Comparison of ENCODE assay signal across 16 cellular contexts in genomic region chr5:136039202-136039601, GRCh38. TPM values are rescaled to one million over a fixed set of nuclear protein-coding genes. Genes with fewer than 3 reads are reported as not detected.
"Had no signal": no experiment of that assay in that cellular context is flagged by ENCODE, and none has a peak within 500 bp of the region (broad histone marks: within the 10 kb centered on the region; RNA-seq: fewer than 3 reads in every experiment).

No MANE protein-coding gene starts in this region.

- FAIRE-seq: colon had no signal

- H3K27me3 ChIP-seq: cardiac muscle cell, transverse colon had no signal

- H3K36me3 ChIP-seq: cardiac muscle cell, esophagus squamous epithelium, transverse colon had no signal

- ATAC-seq: activated T-cell treated with anti-CD3 and anti-CD28 coated beads, Interleukin-2, amount 50 U/mL, for 72 hours; natural killer cell treated with Interleukin-12 subunit alpha and Interleukin-12 subunit beta and Interleukin-15 and Interleukin-18, amount 100 ng/mL, for 72 hours had no signal

- H3K4me3 ChIP-seq: cardiac muscle cell, esophagus squamous epithelium, transverse colon had no signal

- H3K27ac ChIP-seq: cardiac muscle cell, esophagus squamous epithelium, transverse colon had no signal

- H3K9me3 ChIP-seq: transverse colon had no signal

- DNase-seq: activated CD4-positive, alpha-beta T cell treated with anti-CD3 and anti-CD28 coated beads, Interleukin-2, amount 10 ng/mL, durations not matched to agents 7 days and 5 days; activated CD8-positive, alpha-beta memory T cell treated with anti-CD3 and anti-CD28 coated beads, Interleukin-2, amount 50 U/mL, for 48 hours; activated T-cell treated with anti-CD3 and anti-CD28 coated beads, Interleukin-2, amount 50 U/mL, for 72 hours; anterior cingulate cortex; esophagus squamous epithelium; foreskin melanocyte; immature natural killer cell; posterior cingulate gyrus; retina; stimulated activated CD4-positive, alpha-beta T cell treated with anti-CD3 and anti-CD28 coated beads, Interleukin-4, amount 100 ng/mL, for 4 hours; stimulated activated CD8-positive, alpha-beta memory T cell treated with anti-CD3 and anti-CD28 coated beads, Interleukin-4, amount 100 ng/mL, for 48 hours; stimulated activated naive CD4-positive, alpha-beta T cell treated with Interleukin-2 at 50 U/mL for 16 hours; transverse colon had no signal

RNA-seq across cellular contexts. Expression of gene TGFBI, which starts 10.4 kb away (rescaled TPM):
- total RNA-seq: activated T-cell treated with anti-CD3 and anti-CD28 coated beads, Interleukin-2, amount 50 U/mL, for 72 hours; natural killer cell treated with Interleukin-12 subunit alpha and Interleukin-12 subunit beta and Interleukin-15 and Interleukin-18, amount 100 ng/mL, for 72 hours had no signal
